ENCODE assay signal across 1 cellular context in genomic region chr5:115179959-115180709, GRCh38.
TF ChIP-seq lines count a peak whose summit lies in the region.

No MANE protein-coding gene starts in this region.

TF ChIP-seq in SK-N-SH, 30 proteins besides CTCF, POLR2A, EP300 and RAD21 (continued from another document):
- TF ChIP-seq NRF1 (IDR thresholded peaks at IDR 0.05; ENCODE audit: low read depth, low read length) (no peak), FOXJ3 (CRISPR knock-in tag; IDR thresholded peaks at IDR 0.05) (0 out of 2 replicates have a peak, but pooled peaks have one; percentile 24), MAX (IDR thresholded peaks at IDR 0.05; ENCODE audit: low read depth) (0 out of 2 replicates have a peak, but pooled peaks have one; percentile 24)
TF ChIP-seq in SK-N-SH: peak in this region for 4.
